In genomic region chr10:4190876-4191275, GRCh38 we compare ENCODE assay signal across 22 cellular contexts.
"Had no signal": no experiment of that assay in that cellular context is flagged by ENCODE, and none has a peak within 500 bp of the region (broad histone marks: within the 10 kb centered on the region; RNA-seq: fewer than 3 reads in every experiment).

No MANE protein-coding gene starts in this region.

- H3K27ac ChIP-seq: brain microvascular endothelial cell, SJCRH30, WERI-Rb-1 had no signal

- H3K36me3 ChIP-seq: brain microvascular endothelial cell, SJCRH30, WERI-Rb-1 had no signal

- H3K4me3 Mint-ChIP-seq: activated CD4-positive, alpha-beta memory T cell treated with anti-CD3 and anti-CD28 coated beads, Interleukin-2, amount 10 ng/mL, durations not matched to agents 7 days and 5 days; activated CD4-positive, alpha-beta T cell treated with anti-CD3 and anti-CD28 coated beads for 36 hours; activated naive CD4-positive, alpha-beta T cell treated with anti-CD3 and anti-CD28 coated beads, Interleukin-2, amount 10 ng/mL, durations not matched to agents 7 days and 5 days; activated naive CD8-positive, alpha-beta T cell treated with anti-CD3 and anti-CD28 coated beads for 36 hours; activated T-helper 17 cell treated with anti-CD3 and anti-CD28 coated beads, Interleukin-2, amount 50 U/mL, for 72 hours had no signal

- H3K27me3 ChIP-seq: brain microvascular endothelial cell, SJCRH30 had no signal

- H3K4me1 ChIP-seq: SJCRH30 had no signal

- H3K27me3 Mint-ChIP-seq: activated CD4-positive, alpha-beta memory T cell treated with anti-CD3 and anti-CD28 coated beads, Interleukin-2, amount 10 ng/mL, durations not matched to agents 7 days and 5 days; activated CD4-positive, alpha-beta T cell treated with anti-CD3 and anti-CD28 coated beads for 36 hours; activated naive CD8-positive, alpha-beta T cell treated with anti-CD3 and anti-CD28 coated beads for 36 hours; activated T-helper 17 cell treated with anti-CD3 and anti-CD28 coated beads, Interleukin-2, amount 50 U/mL, for 72 hours had no signal

- H3K9me3 Mint-ChIP-seq: activated CD4-positive, alpha-beta memory T cell treated with anti-CD3 and anti-CD28 coated beads, Interleukin-2, amount 10 ng/mL, durations not matched to agents 7 days and 5 days; activated naive CD8-positive, alpha-beta T cell treated with anti-CD3 and anti-CD28 coated beads for 36 hours; activated T-helper 17 cell treated with anti-CD3 and anti-CD28 coated beads, Interleukin-2, amount 50 U/mL, for 72 hours had no signal

- H3K9ac ChIP-seq: SK-N-SH had no signal

- DNase-seq: activated CD4-positive, alpha-beta memory T cell treated with anti-CD3 and anti-CD28 coated beads, Interleukin-2, amount 10 ng/mL, durations not matched to agents 7 days and 5 days; activated CD4-positive, alpha-beta T cell treated with anti-CD3 and anti-CD28 coated beads for 36 hours; activated CD4-positive, alpha-beta T cell treated with anti-CD3 and anti-CD28 coated beads, Interleukin-2, amount 50 U/mL, for 1 hour; activated gamma-delta T cell treated with Interleukin-2 at 50 U/mL for 16 hours; activated naive CD4-positive, alpha-beta T cell treated with anti-CD3 and anti-CD28 coated beads, Interleukin-2, amount 10 ng/mL, durations not matched to agents 7 days and 5 days; activated naive CD8-positive, alpha-beta T cell treated with anti-CD3 and anti-CD28 coated beads for 36 hours; activated T-cell treated with anti-CD3 and anti-CD28 coated beads for 4 hours; activated T-cell treated with anti-CD3 and anti-CD28 coated beads, Interleukin-2, amount 50 U/mL, for 48 hours; brain microvascular endothelial cell; NCI-H1105 treated with DMSO at 0.1 percent for 48 hours; NCI-H1436 treated with DMSO at 0.1 percent for 48 hours; NCI-H187; NCI-H2081; NCI-H510A treated with DMSO at 0.1 percent for 48 hours; NCI-H69; NK-92 treated with Interleukin-12 subunit alpha and Interleukin-12 subunit beta, amount 100 ng/mL, for 24 hours; OCI-M1; SJCRH30; SK-N-SH; T-helper 1 cell; WERI-Rb-1 had no signal

- H3K27ac Mint-ChIP-seq: activated CD4-positive, alpha-beta memory T cell treated with anti-CD3 and anti-CD28 coated beads, Interleukin-2, amount 10 ng/mL, durations not matched to agents 7 days and 5 days; activated CD4-positive, alpha-beta T cell treated with anti-CD3 and anti-CD28 coated beads for 36 hours; activated naive CD4-positive, alpha-beta T cell treated with anti-CD3 and anti-CD28 coated beads, Interleukin-2, amount 10 ng/mL, durations not matched to agents 7 days and 5 days; activated naive CD8-positive, alpha-beta T cell treated with anti-CD3 and anti-CD28 coated beads for 36 hours; activated T-helper 17 cell treated with anti-CD3 and anti-CD28 coated beads, Interleukin-2, amount 50 U/mL, for 72 hours had no signal

- H3K4me1 Mint-ChIP-seq: activated T-helper 17 cell treated with anti-CD3 and anti-CD28 coated beads, Interleukin-2, amount 50 U/mL, for 72 hours had no signal

- H3K4me2 ChIP-seq: SK-N-SH had no signal

- H3K36me3 Mint-ChIP-seq: activated naive CD4-positive, alpha-beta T cell treated with anti-CD3 and anti-CD28 coated beads, Interleukin-2, amount 10 ng/mL, durations not matched to agents 7 days and 5 days; activated naive CD8-positive, alpha-beta T cell treated with anti-CD3 and anti-CD28 coated beads for 36 hours had no signal

- H3K4me3 ChIP-seq: SJCRH30 had no signal

- H3K9me3 ChIP-seq: SJCRH30, SK-N-SH had no signal
